In genomic region chr19:43107401-43107800, GRCh38 we compare ENCODE assay signal across 4 cellular contexts. TPM values are rescaled to one million over a fixed set of nuclear protein-coding genes. Genes with fewer than 3 reads are reported as not detected.
"Had no signal": no experiment of that assay in that cellular context is flagged by ENCODE, and none has a peak within 500 bp of the region (broad histone marks: within the 10 kb centered on the region; RNA-seq: fewer than 3 reads in every experiment).

No MANE protein-coding gene starts in this region.

RNA-seq across cellular contexts. Expression of gene PSG2, which starts 24.9 kb away (rescaled TPM):
- total RNA-seq: PC-3, Peyer's patch, Right ventricle myocardium superior, SJSA1 had no signal
